In the genomic region with DNA sequence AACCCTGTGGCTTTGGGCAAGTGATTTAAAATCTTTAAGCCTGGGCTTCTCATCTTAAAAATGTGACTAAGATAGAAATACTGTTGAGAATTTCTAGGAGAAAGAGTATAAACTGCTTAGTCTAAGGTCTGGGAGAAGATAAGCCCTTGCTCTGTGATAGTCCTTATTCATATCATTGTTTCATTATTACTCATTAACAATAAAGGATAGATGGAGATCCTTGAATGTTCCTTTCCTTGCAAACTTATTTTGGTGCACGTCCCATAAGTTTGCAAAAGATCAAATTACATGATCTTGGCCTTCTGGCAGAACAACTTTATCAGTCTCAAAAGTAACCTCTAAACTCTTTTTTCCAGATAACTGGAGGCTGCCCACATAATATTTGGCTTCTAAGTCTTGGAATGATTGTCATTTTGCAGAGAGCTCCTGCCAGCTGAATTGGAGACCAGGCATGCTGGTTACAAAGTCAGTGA, we compare ENCODE assay signal across 1 cellular context.
TF ChIP-seq lines count a peak whose summit lies in the region.

No MANE protein-coding gene starts in this region.

TF ChIP-seq in GM23338, 12 proteins besides CTCF, POLR2A, EP300 and RAD21 (continued from another document):
- TF ChIP-seq, protein P1, sequence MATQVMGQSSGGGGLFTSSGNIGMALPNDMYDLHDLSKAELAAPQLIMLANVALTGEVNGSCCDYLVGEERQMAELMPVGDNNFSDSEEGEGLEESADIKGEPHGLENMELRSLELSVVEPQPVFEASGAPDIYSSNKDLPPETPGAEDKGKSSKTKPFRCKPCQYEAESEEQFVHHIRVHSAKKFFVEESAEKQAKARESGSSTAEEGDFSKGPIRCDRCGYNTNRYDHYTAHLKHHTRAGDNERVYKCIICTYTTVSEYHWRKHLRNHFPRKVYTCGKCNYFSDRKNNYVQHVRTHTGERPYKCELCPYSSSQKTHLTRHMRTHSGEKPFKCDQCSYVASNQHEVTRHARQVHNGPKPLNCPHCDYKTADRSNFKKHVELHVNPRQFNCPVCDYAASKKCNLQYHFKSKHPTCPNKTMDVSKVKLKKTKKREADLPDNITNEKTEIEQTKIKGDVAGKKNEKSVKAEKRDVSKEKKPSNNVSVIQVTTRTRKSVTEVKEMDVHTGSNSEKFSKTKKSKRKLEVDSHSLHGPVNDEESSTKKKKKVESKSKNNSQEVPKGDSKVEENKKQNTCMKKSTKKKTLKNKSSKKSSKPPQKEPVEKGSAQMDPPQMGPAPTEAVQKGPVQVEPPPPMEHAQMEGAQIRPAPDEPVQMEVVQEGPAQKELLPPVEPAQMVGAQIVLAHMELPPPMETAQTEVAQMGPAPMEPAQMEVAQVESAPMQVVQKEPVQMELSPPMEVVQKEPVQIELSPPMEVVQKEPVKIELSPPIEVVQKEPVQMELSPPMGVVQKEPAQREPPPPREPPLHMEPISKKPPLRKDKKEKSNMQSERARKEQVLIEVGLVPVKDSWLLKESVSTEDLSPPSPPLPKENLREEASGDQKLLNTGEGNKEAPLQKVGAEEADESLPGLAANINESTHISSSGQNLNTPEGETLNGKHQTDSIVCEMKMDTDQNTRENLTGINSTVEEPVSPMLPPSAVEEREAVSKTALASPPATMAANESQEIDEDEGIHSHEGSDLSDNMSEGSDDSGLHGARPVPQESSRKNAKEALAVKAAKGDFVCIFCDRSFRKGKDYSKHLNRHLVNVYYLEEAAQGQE (IDR thresholded peaks at IDR 0.05; ENCODE audit: unreplicated experiment), result no peak
- TF ChIP-seq POLR2AphosphoS5 (IDR thresholded peaks at IDR 0.05; ENCODE audit: low read depth) (no peak), JUNB (IDR thresholded peaks at IDR 0.05; ENCODE audit: unreplicated experiment) (no peak)
- TF ChIP-seq, protein P2, sequence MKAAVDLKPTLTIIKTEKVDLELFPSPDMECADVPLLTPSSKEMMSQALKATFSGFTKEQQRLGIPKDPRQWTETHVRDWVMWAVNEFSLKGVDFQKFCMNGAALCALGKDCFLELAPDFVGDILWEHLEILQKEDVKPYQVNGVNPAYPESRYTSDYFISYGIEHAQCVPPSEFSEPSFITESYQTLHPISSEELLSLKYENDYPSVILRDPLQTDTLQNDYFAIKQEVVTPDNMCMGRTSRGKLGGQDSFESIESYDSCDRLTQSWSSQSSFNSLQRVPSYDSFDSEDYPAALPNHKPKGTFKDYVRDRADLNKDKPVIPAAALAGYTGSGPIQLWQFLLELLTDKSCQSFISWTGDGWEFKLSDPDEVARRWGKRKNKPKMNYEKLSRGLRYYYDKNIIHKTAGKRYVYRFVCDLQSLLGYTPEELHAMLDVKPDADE (IDR thresholded peaks at IDR 0.05), result no peak
